10 cellular contexts compared by ENCODE assay signal in genomic region chr21:46621457-46622182, GRCh38. TPM values are rescaled to one million over a fixed set of nuclear protein-coding genes. Genes with fewer than 3 reads are reported as not detected.
DNase-seq lines count a peak whose midpoint lies in the region.
"Had no signal": no experiment of that assay in that cellular context is flagged by ENCODE, and none has a peak within 500 bp of the region (broad histone marks: within the 10 kb centered on the region; RNA-seq: fewer than 3 reads in every experiment).

No MANE protein-coding gene starts in this region.

- intact Hi-C loops in posterior vena cava (cut with DNase I) = no loop called here

- H3K9me3 ChIP-seq in CD8-positive, alpha-beta memory T cell (ENCODE audit: low read length) = peaks cover 8% of the 10 kb centered on the region

- H3K4me1 ChIP-seq in CD8-positive, alpha-beta memory T cell (ENCODE audit: insufficient read depth, low read length) = peaks cover 62% of the 10 kb centered on the region
- H3K4me1 ChIP-seq: gastrocnemius medialis had no signal

- peaks cover 3 to 12% (median 11%) of the 10 kb centered on the region in 5 donors for H3K9me3 Mint-ChIP-seq in CD8-positive, alpha-beta memory T cell
- H3K9me3 Mint-ChIP-seq in T-helper 2 cell treated with Interferon-gamma antibody and Interleukin-4, amounts not matched to agents 5 μg/mL and 100 μg/mL, for 36 hours = peaks cover 10% of the 10 kb centered on the region

- H3K4me3 ChIP-seq in CD8-positive, alpha-beta memory T cell (ENCODE audit: low read length) = peak overlapping the region; percentile 3
- H3K4me3 ChIP-seq: gastrocnemius medialis had no signal

- DNase-seq in CD8-positive, alpha-beta memory T cell = peak in 1 of 5 donors; percentile 58
- DNase-seq in T-helper 2 cell treated with Interferon-gamma antibody and Interleukin-4, amounts not matched to agents 5 μg/mL and 100 μg/mL, for 36 hours (ENCODE audit: low spot score) = no peak
- DNase-seq in foreskin melanocyte (peak; percentile 98), pons (ENCODE audit: low spot score) (peak; percentile 98), kidney tubule cell (ENCODE audit: low spot score) (no peak), posterior vena cava (ENCODE audit: low spot score) (no peak), NCI-H748 treated with DMSO at 0.1 percent for 48 hours (lab: John Stamatoyannopoulos, UW) (no peak)
- DNase-seq in activated effector memory CD4-positive, alpha-beta T cell treated with anti-CD3 and anti-CD28 coated beads, Interleukin-2, amount 50 U/mL, for 16 hours = no peak
- DNase-seq: DMS79 had no signal

- peaks cover 39 to 66% (median 45%) of the 10 kb centered on the region in 3 donors for H3K4me1 Mint-ChIP-seq in CD8-positive, alpha-beta memory T cell
- peaks cover 24% of the 10 kb centered on the region for H3K4me1 Mint-ChIP-seq in T-helper 2 cell treated with Interferon-gamma antibody and Interleukin-4, amounts not matched to agents 5 μg/mL and 100 μg/mL, for 36 hours (ENCODE audit: low read depth)

- H3K27ac Mint-ChIP-seq in CD8-positive, alpha-beta memory T cell = peak overlapping the region; percentile 90 to 98 (median 96)
- peak overlapping the region; percentile 88 for H3K27ac Mint-ChIP-seq in T-helper 2 cell treated with Interferon-gamma antibody and Interleukin-4, amounts not matched to agents 5 μg/mL and 100 μg/mL, for 36 hours

- H3K36me3 ChIP-seq in CD8-positive, alpha-beta memory T cell (ENCODE audit: insufficient read depth, low read length) = no peaks in the 10 kb centered on the region
- H3K36me3 ChIP-seq: gastrocnemius medialis had no signal

- peak overlapping the region; percentile 59 to 75 (median 71) for H3K4me3 Mint-ChIP-seq in CD8-positive, alpha-beta memory T cell
- H3K4me3 Mint-ChIP-seq in T-helper 2 cell treated with Interferon-gamma antibody and Interleukin-4, amounts not matched to agents 5 μg/mL and 100 μg/mL, for 36 hours = peak overlapping the region; percentile 65

- H3K36me3 Mint-ChIP-seq in CD8-positive, alpha-beta memory T cell = peaks cover 0 to 14% (median 0%) of the 10 kb centered on the region in 3 donors
- H3K36me3 Mint-ChIP-seq in T-helper 2 cell treated with Interferon-gamma antibody and Interleukin-4, amounts not matched to agents 5 μg/mL and 100 μg/mL, for 36 hours (ENCODE audit: low read depth) = peaks cover 8% of the 10 kb centered on the region

- POLR2A ChIA-PET in CD8-positive, alpha-beta memory T cell (lab: Charles Lee) = interaction anchor here (0.6 to 3.0 kb wide), 5 partner anchors 14 to 70 kb away, joined by 3 to 19 read pairs (median 5); partner anchors contain the start of gene PRMT2

- no peaks in the 10 kb centered on the region for H3K27me3 ChIP-seq in CD8-positive, alpha-beta memory T cell (ENCODE audit: insufficient read depth, low read length, poor library complexity, severe bottlenecking)

- CTCF ChIA-PET in CD8-positive, alpha-beta memory T cell (lab: Charles Lee) = interaction anchor here (0.7 to 2.4 kb wide), 5 partner anchors 12 to 70 kb away, joined by 3 to 9 read pairs (median 3); partner anchors contain the start of gene PRMT2

- H3K27ac ChIP-seq in CD8-positive, alpha-beta memory T cell (ENCODE audit: low read depth, low read length) = peak overlapping the region; percentile 64
- H3K27ac ChIP-seq: gastrocnemius medialis had no signal

- peaks cover 0 to 3% of the 10 kb centered on the region in 2 donors for H3K27me3 Mint-ChIP-seq in CD8-positive, alpha-beta memory T cell
- H3K27me3 Mint-ChIP-seq in T-helper 2 cell treated with Interferon-gamma antibody and Interleukin-4, amounts not matched to agents 5 μg/mL and 100 μg/mL, for 36 hours (ENCODE audit: low read depth) = peaks cover 4% of the 10 kb centered on the region

RNA-seq across cellular contexts. Expression of gene PRMT2, which starts 13.9 kb away (rescaled TPM):
- 10 to 100 TPM; 69.8 to 71.6 TPM for total RNA-seq in CD8-positive, alpha-beta memory T cell
- 287 TPM for polyA plus RNA-seq in CD8-positive, alpha-beta memory T cell
- total RNA-seq in posterior vena cava = 10 to 100 TPM; 91.3 to 93.0 TPM

RNA-seq across cellular contexts. Expression of gene S100B, which starts 16.7 kb away (rescaled TPM):
- 1 to 10 TPM in 1 of 2 experiments, under 1 TPM in 1; 0.91 to 1.4 TPM for total RNA-seq in CD8-positive, alpha-beta memory T cell
- polyA plus RNA-seq in CD8-positive, alpha-beta memory T cell = 24.1 TPM
- total RNA-seq in posterior vena cava = 1 to 10 TPM; 2.0 to 4.2 TPM

Comparison
In these comparisons a context has a peak if more than half of its experiments do, and no peak if none do; other contexts are left out.
1. DNase-seq: peak in foreskin melanocyte (single experiment) and pons (single experiment); none in T-helper 2 cell treated with Interferon-gamma antibody and Interleukin-4, amounts not matched to agents 5 μg/mL and 100 μg/mL, for 36 hours (single experiment), kidney tubule cell (single experiment), activated effector memory CD4-positive, alpha-beta T cell treated with anti-CD3 and anti-CD28 coated beads, Interleukin-2, amount 50 U/mL, for 16 hours (single experiment), posterior vena cava (single experiment) and NCI-H748 treated with DMSO at 0.1 percent for 48 hours (single experiment).